ENCODE assay signal across 23 cellular contexts in the genomic region with DNA sequence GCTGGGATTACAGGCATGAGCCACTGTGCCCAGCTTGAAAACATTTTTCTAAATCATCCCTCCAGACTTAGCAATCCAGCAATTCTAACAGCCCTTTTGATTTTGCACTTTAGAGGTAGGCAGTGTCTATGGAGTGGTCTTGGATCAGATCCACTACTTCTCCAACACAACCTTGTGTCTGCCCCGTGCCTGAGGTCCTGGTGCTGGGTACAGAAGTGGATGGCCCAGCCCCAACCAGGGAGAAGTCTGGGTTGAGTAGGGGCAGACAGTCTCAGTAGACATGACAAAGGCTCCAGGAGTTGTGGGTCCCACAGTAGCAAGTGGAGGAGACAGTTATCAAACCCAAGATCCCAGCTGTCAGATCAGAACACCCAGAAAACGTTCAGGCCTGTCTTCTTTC.
"Had no signal": no experiment of that assay in that cellular context is flagged by ENCODE, and none has a peak within 500 bp of the region (broad histone marks: within the 10 kb centered on the region; RNA-seq: fewer than 3 reads in every experiment).

No MANE protein-coding gene starts in this region.

- H3K27ac Mint-ChIP-seq: memory B cell; mesothelial cell of epicardium; naive B cell; natural killer cell treated with Interleukin-12 subunit alpha and Interleukin-12 subunit beta and Interleukin-15 and Interleukin-18, amount 100 ng/mL, for 72 hours; neural progenitor cell; stimulated activated naive B cell treated with anti-CD40 and anti-IgM and Interleukin-4, amounts not matched to agents 10 μg/mL and 1 μg/mL and 100 μg/mL, for 72 hours; stimulated activated naive CD8-positive, alpha-beta T cell treated with anti-CD3 and anti-CD28 coated beads, Interleukin-15, Interleukin-2, amounts not matched to agents 100 ng/mL and 50 ng/mL, for 24 hours had no signal

- H3K36me3 ChIP-seq: neural progenitor cell, spleen, thoracic aorta, transverse colon, upper lobe of right lung, uterus had no signal

- H3K4me3 ChIP-seq: dorsolateral prefrontal cortex, lung, mucosa of descending colon, neural progenitor cell, psoas muscle, skin epidermis, spleen, thoracic aorta, transverse colon, upper lobe of right lung, uterus had no signal

- H3K36me3 Mint-ChIP-seq: memory B cell; naive B cell; natural killer cell treated with Interleukin-12 subunit alpha and Interleukin-12 subunit beta and Interleukin-15 and Interleukin-18, amount 100 ng/mL, for 72 hours; neural progenitor cell; stimulated activated naive B cell treated with anti-CD40 and anti-IgM and Interleukin-4, amounts not matched to agents 10 μg/mL and 1 μg/mL and 100 μg/mL, for 72 hours had no signal

- H3K4me1 Mint-ChIP-seq: memory B cell, mesothelial cell of epicardium, naive B cell, neural progenitor cell had no signal

- H3K27ac ChIP-seq: dorsolateral prefrontal cortex, neural progenitor cell, psoas muscle, skin epidermis, spleen, thoracic aorta, transverse colon, upper lobe of right lung, uterus had no signal

- H3K27me3 ChIP-seq: dorsolateral prefrontal cortex, neural progenitor cell, spleen, transverse colon, upper lobe of right lung, uterus had no signal

- ATAC-seq: left lobe of liver; mucosa of descending colon; natural killer cell treated with Interleukin-12 subunit alpha and Interleukin-12 subunit beta and Interleukin-15 and Interleukin-18, amount 100 ng/mL, for 72 hours; psoas muscle; right cardiac atrium; stimulated activated naive B cell treated with anti-CD40 and anti-IgM and Interleukin-4, amounts not matched to agents 10 μg/mL and 1 μg/mL and 100 μg/mL, for 72 hours; upper lobe of right lung had no signal

- H3K27me3 Mint-ChIP-seq: memory B cell; naive B cell; natural killer cell treated with Interleukin-12 subunit alpha and Interleukin-12 subunit beta and Interleukin-15 and Interleukin-18, amount 100 ng/mL, for 72 hours; stimulated activated naive B cell treated with anti-CD40 and anti-IgM and Interleukin-4, amounts not matched to agents 10 μg/mL and 1 μg/mL and 100 μg/mL, for 72 hours; stimulated activated naive CD8-positive, alpha-beta T cell treated with anti-CD3 and anti-CD28 coated beads, Interleukin-15, Interleukin-2, amounts not matched to agents 100 ng/mL and 50 ng/mL, for 24 hours had no signal

- H3K4me1 ChIP-seq: neural progenitor cell, psoas muscle, spleen, transverse colon, upper lobe of right lung, uterus had no signal

- H3K4me3 Mint-ChIP-seq: memory B cell; mesothelial cell of epicardium; naive B cell; natural killer cell treated with Interleukin-12 subunit alpha and Interleukin-12 subunit beta and Interleukin-15 and Interleukin-18, amount 100 ng/mL, for 72 hours; neural progenitor cell; stimulated activated naive B cell treated with anti-CD40 and anti-IgM and Interleukin-4, amounts not matched to agents 10 μg/mL and 1 μg/mL and 100 μg/mL, for 72 hours; stimulated activated naive CD8-positive, alpha-beta T cell treated with anti-CD3 and anti-CD28 coated beads, Interleukin-15, Interleukin-2, amounts not matched to agents 100 ng/mL and 50 ng/mL, for 24 hours had no signal

- H3K9me3 Mint-ChIP-seq: memory B cell; natural killer cell treated with Interleukin-12 subunit alpha and Interleukin-12 subunit beta and Interleukin-15 and Interleukin-18, amount 100 ng/mL, for 72 hours; neural progenitor cell; stimulated activated naive CD8-positive, alpha-beta T cell treated with anti-CD3 and anti-CD28 coated beads, Interleukin-15, Interleukin-2, amounts not matched to agents 100 ng/mL and 50 ng/mL, for 24 hours had no signal

- DNase-seq: dorsolateral prefrontal cortex; effector CD4-positive, alpha-beta T cell; kidney; mucosa of descending colon; naive B cell; nucleus accumbens; psoas muscle; right cardiac atrium; spleen; stimulated activated CD4-positive, alpha-beta T cell treated with anti-CD3 and anti-CD28 coated beads, Interleukin-4, amount 100 ng/mL, for 4 hours; stimulated activated naive B cell treated with anti-CD40 and anti-IgM and Interleukin-4, amounts not matched to agents 10 μg/mL and 1 μg/mL and 100 μg/mL, for 72 hours; transverse colon; upper lobe of right lung; uterus had no signal

- H3K9me3 ChIP-seq: mucosa of descending colon, psoas muscle, spleen, thoracic aorta, transverse colon, upper lobe of right lung, uterus had no signal
